Comparison of ENCODE assay signal across 8 cellular contexts in the genomic region with DNA sequence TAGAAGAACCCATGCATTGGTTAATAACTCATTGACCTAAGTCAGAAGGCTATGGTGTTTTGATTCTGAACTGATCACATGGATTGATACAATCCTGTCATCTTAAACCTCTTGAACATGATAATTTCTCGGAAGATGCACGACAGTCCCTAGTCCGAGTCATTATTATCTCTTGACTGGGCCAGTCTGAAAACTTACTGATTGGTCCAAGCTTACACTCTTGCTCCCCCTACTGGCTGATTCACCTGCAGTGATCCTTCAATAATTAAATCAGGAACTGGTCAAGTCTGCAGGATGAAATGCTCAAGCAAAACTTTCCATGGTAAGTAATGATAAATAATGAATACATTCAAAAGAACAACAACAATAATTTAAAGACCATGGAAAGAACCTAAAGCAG.
DNase-seq lines count a peak whose midpoint lies in the region; ATAC-seq and TF ChIP-seq lines count a peak whose summit lies in the region.

No MANE protein-coding gene starts in this region.

- TF ChIP-seq CTCF in GM12872 (IDR thresholded peaks at IDR 0.05; ENCODE audit: insufficient read depth, low read depth, low read length) = peak; percentile 73
- peak; percentile 88 for TF ChIP-seq CTCF in hepatocyte (IDR thresholded peaks at IDR 0.05; ENCODE audit: poor library complexity)
- TF ChIP-seq CTCF in testis (IDR thresholded peaks at IDR 0.05) = peak; percentile 74 to 84 (median 82)

- 38% methylated on average over 3 of the region's 3 CpGs for WGBS in hepatocyte (ENCODE audit: low lambda C conversion rate, missing lambda C conversion rate)
- WGBS in testis, 2 donors = 26 to 47% methylated on average over 3 of the region's 3 CpGs

- no peaks in the 10 kb centered on the region for H4K20me1 ChIP-seq in hepatocyte (ENCODE audit: insufficient read depth, poor library complexity, severe bottlenecking)

- H3K27ac ChIP-seq in hepatocyte (no peak overlapping the region), testis (no peak overlapping the region)

- H2AFZ ChIP-seq in hepatocyte = no peak overlapping the region

- no peaks in the 10 kb centered on the region for H3K36me3 Mint-ChIP-seq in activated naive CD8-positive, alpha-beta T cell treated with anti-CD3 and anti-CD28 coated beads, Interleukin-2, amount 50 U/mL, for 24 hours (ENCODE audit: low read depth)

- intact Hi-C loops in testis (cut with DNase I; ENCODE audit: low total_unique reads) = no loop called here

- no peaks in the 10 kb centered on the region for H3K79me2 ChIP-seq in hepatocyte

- no peaks in the 10 kb centered on the region for H3K9me2 ChIP-seq in hepatocyte (replicated peaks; ENCODE audit: insufficient read depth)

- DNase-seq in AG08396 (ENCODE audit: low spot score) (peak; percentile 17), NCI-H146 treated with DMSO at 0.1 percent for 48 hours (lab: John Stamatoyannopoulos, UW; ENCODE audit: unreplicated experiment) (peak; percentile 1), hepatocyte (ENCODE audit: low spot score) (peak; percentile 89), testis (peak; percentile 85), DMS114 treated with DMSO at 0.1 percent for 48 hours (lab: John Stamatoyannopoulos, UW; ENCODE audit: unreplicated experiment) (no peak)
- DNase-seq in activated naive CD8-positive, alpha-beta T cell treated with anti-CD3 and anti-CD28 coated beads, Interleukin-2, amount 50 U/mL, for 24 hours = peak; percentile 10

- no peaks in the 10 kb centered on the region for H3K4me1 Mint-ChIP-seq in activated naive CD8-positive, alpha-beta T cell treated with anti-CD3 and anti-CD28 coated beads, Interleukin-2, amount 50 U/mL, for 24 hours

- H3K27me3 ChIP-seq in hepatocyte = no peaks in the 10 kb centered on the region
- H3K27me3 ChIP-seq in testis = no peaks in the 10 kb centered on the region

- no peaks in the 10 kb centered on the region for H3K9me3 ChIP-seq in hepatocyte (ENCODE audit: low read depth)
- no peaks in the 10 kb centered on the region for H3K9me3 ChIP-seq in testis

- H3K36me3 ChIP-seq in hepatocyte (replicated peaks; ENCODE audit: insufficient read depth, low read depth) (no peaks in the 10 kb centered on the region), testis (ENCODE audit: low read depth, missing control alignments) (no peaks in the 10 kb centered on the region)

- H3K27ac Mint-ChIP-seq in activated naive CD8-positive, alpha-beta T cell treated with anti-CD3 and anti-CD28 coated beads, Interleukin-2, amount 50 U/mL, for 24 hours = no peak overlapping the region

- no peaks in the 10 kb centered on the region for H3K4me1 ChIP-seq in hepatocyte (ENCODE audit: insufficient read depth)
- H3K4me1 ChIP-seq in testis = no peaks in the 10 kb centered on the region

- no peak overlapping the region for H3K4me2 ChIP-seq in hepatocyte

- H3K4me3 Mint-ChIP-seq in activated naive CD8-positive, alpha-beta T cell treated with anti-CD3 and anti-CD28 coated beads, Interleukin-2, amount 50 U/mL, for 24 hours = no peak overlapping the region

- H3K4me3 ChIP-seq in hepatocyte = no peak overlapping the region
- H3K4me3 ChIP-seq in testis = no peak overlapping the region

- no peak for TF ChIP-seq POLR2A in testis (IDR thresholded peaks at IDR 0.05)

- H3K27me3 Mint-ChIP-seq in activated naive CD8-positive, alpha-beta T cell treated with anti-CD3 and anti-CD28 coated beads, Interleukin-2, amount 50 U/mL, for 24 hours = peaks cover 3% of the 10 kb centered on the region

- peak; percentile 85 for ATAC-seq in HG02623 (IDR thresholded peaks at IDR 0.05; ENCODE audit: unreplicated experiment)
- no peak for ATAC-seq in activated naive CD8-positive, alpha-beta T cell treated with anti-CD3 and anti-CD28 coated beads, Interleukin-2, amount 50 U/mL, for 24 hours

- H3K9me3 Mint-ChIP-seq in activated naive CD8-positive, alpha-beta T cell treated with anti-CD3 and anti-CD28 coated beads, Interleukin-2, amount 50 U/mL, for 24 hours = no peaks in the 10 kb centered on the region
